ENCODE assay signal across 18 cellular contexts in the genomic region with DNA sequence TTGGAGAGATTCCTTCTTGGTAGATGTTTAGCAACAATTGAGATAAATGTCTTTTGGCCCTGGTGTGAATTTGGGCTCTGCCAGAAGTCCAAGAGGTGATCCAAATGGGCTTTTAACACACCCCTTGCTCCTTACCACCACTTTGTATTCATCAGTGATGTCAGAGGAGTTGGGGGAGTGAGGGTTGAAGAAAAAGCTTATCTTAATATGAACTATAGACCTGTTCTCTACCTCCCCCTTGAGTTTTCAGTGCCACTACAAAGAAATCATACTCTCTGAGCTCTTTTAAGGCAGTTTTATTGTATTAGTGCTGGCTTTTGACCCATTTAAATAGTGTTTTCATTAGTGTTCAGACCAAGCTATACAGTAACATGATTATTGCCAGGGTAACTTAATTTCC.
DNase-seq lines count a peak whose midpoint lies in the region; ATAC-seq and TF ChIP-seq lines count a peak whose summit lies in the region.
"Had no signal": no experiment of that assay in that cellular context is flagged by ENCODE, and none has a peak within 500 bp of the region (broad histone marks: within the 10 kb centered on the region; RNA-seq: fewer than 3 reads in every experiment).

No MANE protein-coding gene starts in this region.

- no peak for ATAC-seq in Right ventricle myocardium superior (ENCODE audit: poor library complexity)
- ATAC-seq in activated B cell treated with CpG ODN at 0.5 μM for 24 hours (ENCODE audit: low read depth) = peak; percentile 40
- no peak for ATAC-seq in HG02981 (IDR thresholded peaks at IDR 0.05; ENCODE audit: unreplicated experiment)
- ATAC-seq in HG02588 (IDR thresholded peaks at IDR 0.05; ENCODE audit: unreplicated experiment) = no peak
- no peak for ATAC-seq in GM21576 (IDR thresholded peaks at IDR 0.05; ENCODE audit: unreplicated experiment)
- ATAC-seq in naive thymus-derived CD8-positive, alpha-beta T cell = no peak

- peaks cover 5% of the 10 kb centered on the region for H3K4me1 Mint-ChIP-seq in activated B cell treated with CpG ODN at 0.5 μM for 24 hours
- peaks cover 0 to 6% (median 2%) of the 10 kb centered on the region in 4 donors for H3K4me1 Mint-ChIP-seq in naive thymus-derived CD8-positive, alpha-beta T cell
- H3K4me1 Mint-ChIP-seq: activated CD4-positive, alpha-beta memory T cell treated with anti-CD3 and anti-CD28 coated beads, Interleukin-2, amount 10 ng/mL, durations not matched to agents 7 days and 5 days had no signal

- no peak overlapping the region for H3K4me3 ChIP-seq in cardiac muscle cell
- no peak overlapping the region for H3K4me3 ChIP-seq in fibroblast of mammary gland (ENCODE audit: control insufficient read depth, low read depth, low read length)
- H3K4me3 ChIP-seq: SJSA1 had no signal

- H3K27me3 ChIP-seq in cardiac muscle cell = no peaks in the 10 kb centered on the region
- H3K27me3 ChIP-seq: SJSA1 had no signal

- CTCF ChIA-PET in activated B cell treated with CpG ODN at 0.5 μM for 24 hours (lab: Charles Lee) = interaction anchor here (1.6 kb wide), 1 partner anchor 229 kb away, joined by 9 read pairs; the partner anchor contains the start of gene PHLPP1

- TF ChIP-seq CTCF in cardiac muscle cell (IDR thresholded peaks at IDR 0.05; ENCODE audit: low read depth, low read length) = peak; percentile 23
- no peak for TF ChIP-seq CTCF in activated B cell treated with CpG ODN at 0.5 μM for 24 hours (IDR thresholded peaks at IDR 0.05)
- TF ChIP-seq CTCF in fibroblast of mammary gland (conservative IDR thresholded peaks at IDR 0.05; ENCODE audit: control insufficient read depth, insufficient read depth, low read depth, low read length) = peak; percentile 4

- no peaks in the 10 kb centered on the region for H3K9me3 Mint-ChIP-seq in activated B cell treated with CpG ODN at 0.5 μM for 24 hours
- H3K9me3 Mint-ChIP-seq in naive thymus-derived CD8-positive, alpha-beta T cell = no peaks in the 10 kb centered on the region
- H3K9me3 Mint-ChIP-seq: activated CD4-positive, alpha-beta memory T cell treated with anti-CD3 and anti-CD28 coated beads, Interleukin-2, amount 10 ng/mL, durations not matched to agents 7 days and 5 days; nephron; stimulated activated naive CD8-positive, alpha-beta T cell treated with anti-CD3 and anti-CD28 coated beads, Interleukin-15, Interleukin-2, amounts not matched to agents 100 ng/mL and 50 ng/mL, for 24 hours had no signal

- intact Hi-C loops in Right ventricle myocardium superior (cut with DNase I) = no loop called here
- intact Hi-C loops in activated B cell treated with CpG ODN at 0.5 μM for 24 hours (cut with micrococcal nuclease) = loop anchor here (1.0 kb wide), 1 partner anchor 230 kb away; no protein-coding TSS in a partner anchor

- H3K27ac Mint-ChIP-seq in activated B cell treated with CpG ODN at 0.5 μM for 24 hours = no peak overlapping the region
- no peak overlapping the region for H3K27ac Mint-ChIP-seq in naive thymus-derived CD8-positive, alpha-beta T cell
- H3K27ac Mint-ChIP-seq: activated CD4-positive, alpha-beta memory T cell treated with anti-CD3 and anti-CD28 coated beads, Interleukin-2, amount 10 ng/mL, durations not matched to agents 7 days and 5 days; activated naive CD8-positive, alpha-beta T cell; nephron; stimulated activated naive CD8-positive, alpha-beta T cell treated with anti-CD3 and anti-CD28 coated beads, Interleukin-15, Interleukin-2, amounts not matched to agents 100 ng/mL and 50 ng/mL, for 24 hours had no signal

- H3K4me3 Mint-ChIP-seq in activated B cell treated with CpG ODN at 0.5 μM for 24 hours = no peak overlapping the region
- H3K4me3 Mint-ChIP-seq in naive thymus-derived CD8-positive, alpha-beta T cell = no peak overlapping the region
- H3K4me3 Mint-ChIP-seq: activated CD4-positive, alpha-beta memory T cell treated with anti-CD3 and anti-CD28 coated beads, Interleukin-2, amount 10 ng/mL, durations not matched to agents 7 days and 5 days; activated naive CD8-positive, alpha-beta T cell; nephron; stimulated activated naive CD8-positive, alpha-beta T cell treated with anti-CD3 and anti-CD28 coated beads, Interleukin-15, Interleukin-2, amounts not matched to agents 100 ng/mL and 50 ng/mL, for 24 hours had no signal

- peaks cover 7% of the 10 kb centered on the region for H3K36me3 ChIP-seq in cardiac muscle cell

- H3K9me3 ChIP-seq in cardiac muscle cell (ENCODE audit: low read depth) = no peaks in the 10 kb centered on the region
- H3K9me3 ChIP-seq: SJSA1 had no signal

- POLR2A ChIA-PET in activated B cell treated with CpG ODN at 0.5 μM for 24 hours (lab: Charles Lee) = interaction anchor here (1.1 kb wide), 1 partner anchor 230 kb away, joined by 3 read pairs; the partner anchor contains the start of gene PHLPP1
- POLR2A ChIA-PET in naive thymus-derived CD8-positive, alpha-beta T cell (lab: Charles Lee) = no interaction called here

- peaks cover 15% of the 10 kb centered on the region for H3K4me1 ChIP-seq in cardiac muscle cell (ENCODE audit: low read depth)
- H3K4me1 ChIP-seq: SJSA1 had no signal

- H3K36me3 Mint-ChIP-seq in activated B cell treated with CpG ODN at 0.5 μM for 24 hours (ENCODE audit: low read depth) = peaks cover 34% of the 10 kb centered on the region
- peaks cover 0 to 32% (median 19%) of the 10 kb centered on the region in 3 donors for H3K36me3 Mint-ChIP-seq in naive thymus-derived CD8-positive, alpha-beta T cell

- H3K27ac ChIP-seq in cardiac muscle cell = no peak overlapping the region
- H3K27ac ChIP-seq: SJSA1 had no signal

- no peaks in the 10 kb centered on the region for H3K27me3 Mint-ChIP-seq in activated B cell treated with CpG ODN at 0.5 μM for 24 hours
- H3K27me3 Mint-ChIP-seq in naive thymus-derived CD8-positive, alpha-beta T cell = no peaks in the 10 kb centered on the region
- H3K27me3 Mint-ChIP-seq: activated CD4-positive, alpha-beta memory T cell treated with anti-CD3 and anti-CD28 coated beads, Interleukin-2, amount 10 ng/mL, durations not matched to agents 7 days and 5 days; activated naive CD8-positive, alpha-beta T cell; stimulated activated naive CD8-positive, alpha-beta T cell treated with anti-CD3 and anti-CD28 coated beads, Interleukin-15, Interleukin-2, amounts not matched to agents 100 ng/mL and 50 ng/mL, for 24 hours had no signal

- DNase-seq in cardiac muscle cell (ENCODE audit: low read depth in 1 of 2, low spot score in 1 of 2) (peak; percentile 34 to 54), Right ventricle myocardium superior (no peak), activated B cell treated with CpG ODN at 0.5 μM for 24 hours (no peak), fibroblast of mammary gland (ENCODE audit: low read depth) (peak; percentile 22)
- DNase-seq in naive thymus-derived CD8-positive, alpha-beta T cell = no peak
- DNase-seq: activated CD4-positive, alpha-beta memory T cell treated with anti-CD3 and anti-CD28 coated beads, Interleukin-2, amount 10 ng/mL, durations not matched to agents 7 days and 5 days; activated T-cell treated with anti-CD3 and anti-CD28 coated beads, Interleukin-2, amount 50 U/mL, for 48 hours; GOT3; mammary epithelial cell; NCI-H1436 treated with DMSO at 0.1 percent for 48 hours; NCI-H446 treated with DMSO at 0.1 percent for 48 hours had no signal

Comparison
In these comparisons a context has a peak if more than half of its experiments do, and no peak if none do; other contexts are left out.
1. DNase-seq: peak in cardiac muscle cell (2 of 2) and fibroblast of mammary gland (single experiment); none in Right ventricle myocardium superior (single experiment), activated B cell treated with CpG ODN at 0.5 μM for 24 hours (single experiment) and naive thymus-derived CD8-positive, alpha-beta T cell (0 of 10).